2 cellular contexts compared by ENCODE assay signal in genomic region chrX:153844509-153845082, GRCh38.
A peak's percentile ranks its signal among the peaks of the same experiment; 100 is the strongest.
TF ChIP-seq lines count a peak whose summit lies in the region.

No MANE protein-coding gene starts in this region.

TF ChIP-seq in A549, 52 proteins besides CTCF, POLR2A, EP300 and RAD21:
- no peak for TF ChIP-seq FOSL2 (IDR thresholded peaks at IDR 0.05)
- no peak for TF ChIP-seq FOSL2 (CRISPR knock-in tag; IDR thresholded peaks at IDR 0.05)
- peak; percentile 97 for TF ChIP-seq MAFK (IDR thresholded peaks at IDR 0.05; ENCODE audit: partially characterized antibody)

TF ChIP-seq in IMR-90, 13 proteins besides CTCF, POLR2A, EP300 and RAD21:
- peak; percentile 95 for TF ChIP-seq MAFK (IDR thresholded peaks at IDR 0.05; ENCODE audit: low read depth, low read length)
- no peak for TF ChIP-seq CEBPB (IDR thresholded peaks at IDR 0.05; ENCODE audit: low read depth, low read length)
- TF ChIP-seq BHLHE40 (IDR thresholded peaks at IDR 0.05; ENCODE audit: low read depth, low read length): no peak
- TF ChIP-seq SMC3 (IDR thresholded peaks at IDR 0.05; ENCODE audit: low read depth, low read length): no peak
